24 cellular contexts compared by ENCODE assay signal in the genomic region with DNA sequence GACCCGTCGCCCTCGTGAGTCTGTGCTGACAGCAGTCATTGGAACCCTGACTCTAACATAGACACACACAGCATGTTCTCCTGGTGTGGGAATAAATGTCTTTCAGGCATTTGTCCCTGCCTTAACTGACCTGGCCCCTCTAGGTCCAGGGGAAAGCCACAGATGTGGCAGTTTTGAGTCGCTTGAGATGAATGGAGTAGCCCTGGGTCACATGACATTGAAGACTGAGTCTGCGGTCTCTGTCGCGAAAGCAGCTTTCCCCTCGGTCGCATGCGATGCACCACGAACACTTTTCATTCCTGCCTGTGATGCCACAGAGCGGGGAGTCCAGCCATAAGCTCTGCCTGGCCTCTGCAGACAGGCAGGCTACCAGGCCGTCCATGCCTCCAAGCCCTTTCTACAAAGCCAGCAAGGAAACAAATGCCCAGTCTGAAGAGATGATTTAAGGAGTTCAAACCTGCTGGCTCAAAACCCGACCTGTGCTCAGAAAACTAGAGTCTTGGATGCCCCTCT.
"Had no signal": no experiment of that assay in that cellular context is flagged by ENCODE, and none has a peak within 500 bp of the region (broad histone marks: within the 10 kb centered on the region; RNA-seq: fewer than 3 reads in every experiment).

No MANE protein-coding gene starts in this region.

- H3K27ac ChIP-seq: colonic mucosa, heart left ventricle, neutrophil, ovary, prostate gland, right lobe of liver, spleen, testis, tibial nerve, upper lobe of right lung, vagina had no signal

- H3K4me3 ChIP-seq: colonic mucosa, heart left ventricle, ovary, prostate gland, right lobe of liver, spleen, testis, tibial nerve, upper lobe of right lung, vagina had no signal

- H3K27me3 ChIP-seq: colonic mucosa, neutrophil, ovary, right lobe of liver, testis, tibial nerve, upper lobe of right lung, vagina had no signal

- ATAC-seq: heart left ventricle; left lobe of liver; natural killer cell treated with Interleukin-12 subunit alpha and Interleukin-12 subunit beta and Interleukin-15 and Interleukin-18, amount 100 ng/mL, for 72 hours; right lobe of liver; stimulated activated naive B cell treated with anti-CD40 and anti-IgM and Interleukin-4, amounts not matched to agents 10 μg/mL and 1 μg/mL and 100 μg/mL, for 72 hours; stimulated activated naive CD8-positive, alpha-beta T cell treated with anti-CD3 and anti-CD28 coated beads, Interleukin-15, amount 100 ng/mL, for 72 hours; upper lobe of right lung had no signal

- DNase-seq: cerebellar nuclear complex; colonic mucosa; dermis blood vessel endothelial cell; foreskin melanocyte; heart left ventricle; hypothalamus; kidney glomerular epithelial cell; midbrain; ovary; right lobe of liver; spleen; stimulated activated CD4-positive, alpha-beta T cell treated with anti-CD3 and anti-CD28 coated beads, Interleukin-15, amount 100 ng/mL, for 24 hours; stimulated activated CD4-positive, alpha-beta T cell treated with anti-CD3 and anti-CD28 coated beads, Interleukin-1b, Interleukin-23, amount 100 ng/mL, for 48 hours; stimulated activated CD4-positive, alpha-beta T cell treated with anti-CD3 and anti-CD28 coated beads, Interleukin-4, amount 100 ng/mL, for 4 hours; stimulated activated naive B cell treated with anti-CD40 and anti-IgM and Interleukin-4, amounts not matched to agents 10 μg/mL and 1 μg/mL and 100 μg/mL, for 72 hours; stimulated activated naive CD8-positive, alpha-beta T cell treated with anti-CD3 and anti-CD28 coated beads, Interleukin-15, amount 100 ng/mL, for 72 hours; testis; upper lobe of right lung had no signal

- H3K4me3 Mint-ChIP-seq: natural killer cell treated with Interleukin-12 subunit alpha and Interleukin-12 subunit beta and Interleukin-15 and Interleukin-18, amount 100 ng/mL, for 72 hours; stimulated activated naive B cell treated with anti-CD40 and anti-IgM and Interleukin-4, amounts not matched to agents 10 μg/mL and 1 μg/mL and 100 μg/mL, for 72 hours; stimulated activated naive CD8-positive, alpha-beta T cell treated with anti-CD3 and anti-CD28 coated beads, Interleukin-15, amount 100 ng/mL, for 72 hours had no signal

- H3K9me3 ChIP-seq: colonic mucosa, heart left ventricle, neutrophil, ovary, prostate gland, right lobe of liver, spleen, testis, tibial nerve, upper lobe of right lung, vagina had no signal

- H3K4me1 ChIP-seq: colonic mucosa, heart left ventricle, prostate gland, right lobe of liver, spleen, testis, tibial nerve, upper lobe of right lung, vagina had no signal

- H3K36me3 ChIP-seq: colonic mucosa, heart left ventricle, ovary, prostate gland, right lobe of liver, tibial nerve, upper lobe of right lung, vagina had no signal

- H3K36me3 Mint-ChIP-seq: stimulated activated naive B cell treated with anti-CD40 and anti-IgM and Interleukin-4, amounts not matched to agents 10 μg/mL and 1 μg/mL and 100 μg/mL, for 72 hours had no signal

- H3K27me3 Mint-ChIP-seq: stimulated activated naive CD8-positive, alpha-beta T cell treated with anti-CD3 and anti-CD28 coated beads, Interleukin-15, amount 100 ng/mL, for 72 hours had no signal

- H3K4me1 Mint-ChIP-seq: stimulated activated naive B cell treated with anti-CD40 and anti-IgM and Interleukin-4, amounts not matched to agents 10 μg/mL and 1 μg/mL and 100 μg/mL, for 72 hours; stimulated activated naive CD8-positive, alpha-beta T cell treated with anti-CD3 and anti-CD28 coated beads, Interleukin-15, amount 100 ng/mL, for 72 hours had no signal

- H3K9me3 Mint-ChIP-seq: natural killer cell treated with Interleukin-12 subunit alpha and Interleukin-12 subunit beta and Interleukin-15 and Interleukin-18, amount 100 ng/mL, for 72 hours had no signal

- H3K27ac Mint-ChIP-seq: natural killer cell treated with Interleukin-12 subunit alpha and Interleukin-12 subunit beta and Interleukin-15 and Interleukin-18, amount 100 ng/mL, for 72 hours; stimulated activated naive B cell treated with anti-CD40 and anti-IgM and Interleukin-4, amounts not matched to agents 10 μg/mL and 1 μg/mL and 100 μg/mL, for 72 hours; stimulated activated naive CD8-positive, alpha-beta T cell treated with anti-CD3 and anti-CD28 coated beads, Interleukin-15, amount 100 ng/mL, for 72 hours had no signal
